18 cellular contexts compared by ENCODE assay signal in the genomic region with DNA sequence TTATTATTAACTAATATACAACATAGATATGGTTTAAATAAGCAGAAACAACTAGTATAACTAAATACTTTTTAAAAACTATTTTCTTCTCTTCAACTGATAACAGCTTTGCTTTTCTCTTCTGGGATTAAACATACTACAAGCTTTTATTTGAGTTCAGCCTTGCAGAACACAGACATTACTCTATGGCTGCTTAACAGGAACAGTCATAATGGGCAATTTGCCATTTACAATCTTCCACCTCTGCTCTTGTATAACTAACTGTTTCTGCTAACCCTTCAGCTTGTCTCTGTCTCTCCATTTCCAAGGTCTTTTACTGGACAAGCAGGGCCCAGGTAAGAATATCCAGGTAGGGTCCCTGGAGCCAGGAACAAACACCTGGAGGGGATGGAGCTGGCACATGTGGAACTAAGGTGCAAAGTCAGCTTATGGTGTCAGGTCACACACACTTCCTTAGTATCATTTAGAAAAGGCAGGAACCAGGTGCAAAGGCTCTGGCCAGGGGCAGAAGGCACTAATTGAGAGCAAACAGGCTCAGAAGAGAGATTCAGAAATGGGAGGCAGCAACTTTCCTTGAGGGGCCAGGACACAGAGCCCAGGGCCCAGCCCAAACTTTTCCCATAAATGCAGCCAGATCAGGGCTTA.
A peak's percentile ranks its signal among the peaks of the same experiment; 100 is the strongest.
DNase-seq lines count a peak whose midpoint lies in the region; ATAC-seq and TF ChIP-seq lines count a peak whose summit lies in the region.
"Had no signal": no experiment of that assay in that cellular context is flagged by ENCODE, and none has a peak within 500 bp of the region (broad histone marks: within the 10 kb centered on the region; RNA-seq: fewer than 3 reads in every experiment).

No MANE protein-coding gene starts in this region.

- H3K27me3 ChIP-seq in SK-N-SH (ENCODE audit: insufficient read depth): no peaks in the 10 kb centered on the region
- H3K27me3 ChIP-seq: brain microvascular endothelial cell had no signal

- peaks cover 19% of the 10 kb centered on the region for H3K9me3 Mint-ChIP-seq in activated CD4-positive, alpha-beta memory T cell treated with anti-CD3 and anti-CD28 coated beads for 36 hours

- no peaks in the 10 kb centered on the region for H3K4me1 Mint-ChIP-seq in activated CD4-positive, alpha-beta memory T cell treated with anti-CD3 and anti-CD28 coated beads for 36 hours (ENCODE audit: low read depth)
- H3K4me1 Mint-ChIP-seq: activated B cell treated with CpG ODN at 0.5 μM for 24 hours, natural killer cell had no signal

- no peak overlapping the region for H3K9ac ChIP-seq in SK-N-SH

- peaks cover 4% of the 10 kb centered on the region for H3K36me3 Mint-ChIP-seq in activated CD4-positive, alpha-beta memory T cell treated with anti-CD3 and anti-CD28 coated beads for 36 hours

- H3K27ac ChIP-seq in SK-N-SH (ENCODE audit: low read depth in 2 of 2, low read length in 1 of 2): peak overlapping the region in 1 of 2 experiments; percentile 43; a peak in 1 of 4 replicates
- H3K27ac ChIP-seq: brain microvascular endothelial cell had no signal

- in situ Hi-C loops in KBM-7 (cut with MboI; ENCODE audit: low pct_unique_long_range_greater_than_20kb, low sequenced_read_pairs): no loop called here

- H3K4me3 ChIP-seq in SK-N-SH (ENCODE audit: low read depth in 2 of 2, low read length in 1 of 2): no peak overlapping the region
- no peak overlapping the region for H3K4me3 ChIP-seq in epithelial cell of proximal tubule (ENCODE audit: low read depth, low read length)

- no peak overlapping the region for H2AFZ ChIP-seq in SK-N-SH (ENCODE audit: low read depth)

- intact Hi-C loops in activated CD4-positive, alpha-beta memory T cell treated with anti-CD3 and anti-CD28 coated beads for 36 hours (cut with micrococcal nuclease): no loop called here

- no peak for TF ChIP-seq RAD21 in SK-N-SH (IDR thresholded peaks at IDR 0.05; ENCODE audit: low read length)

- POLR2A ChIA-PET in SK-N-SH (lab: Yijun Ruan, JAX) (no interaction called here), GM10248 (lab: Yijun Ruan, JAX) (no interaction called here)
- POLR2A ChIA-PET in activated CD4-positive, alpha-beta memory T cell treated with anti-CD3 and anti-CD28 coated beads for 36 hours (lab: Charles Lee): no interaction called here

- H3K9me3 ChIP-seq in SK-N-SH: no peaks in the 10 kb centered on the region

- CTCF ChIA-PET in SK-N-SH (lab: Yijun Ruan, JAX) (interaction anchor here (0.6 to 8.3 kb wide), 6 partner anchors 9 to 52 kb away, joined by 3 to 108 read pairs (median 12); no protein-coding TSS in a partner anchor), GM10248 (lab: Yijun Ruan, JAX) (interaction anchor here (1.0 to 3.6 kb wide), 5 partner anchors 8 to 46 kb away, joined by 4 to 17 read pairs (median 5); no protein-coding TSS in a partner anchor)
- CTCF ChIA-PET in activated CD4-positive, alpha-beta memory T cell treated with anti-CD3 and anti-CD28 coated beads for 36 hours (lab: Charles Lee): interaction anchor here (1.1 kb wide), 1 partner anchor 46 kb away, joined by 4 read pairs; no protein-coding TSS in a partner anchor

- no peaks in the 10 kb centered on the region for H3F3A ChIP-seq in SK-N-SH (replicated peaks; ENCODE audit: insufficient read depth)

- no peaks in the 10 kb centered on the region for H3K79me2 ChIP-seq in SK-N-SH (ENCODE audit: insufficient read depth)

- TF ChIP-seq CTCF in SK-N-SH (IDR thresholded peaks at IDR 0.05) (no peak), epithelial cell of proximal tubule (conservative IDR thresholded peaks at IDR 0.05; ENCODE audit: low read depth, low read length) (no peak), GM10248 (IDR thresholded peaks at IDR 0.05; ENCODE audit: control extremely low read depth, extremely low read depth, low read depth, missing control alignments) (no peak)

- H3K9me2 ChIP-seq in SK-N-SH: no peaks in the 10 kb centered on the region

- H3K36me3 ChIP-seq in SK-N-SH (replicated peaks in 1 of 2; ENCODE audit: control insufficient read depth in 1 of 2, insufficient read depth in 2 of 2, low read length in 1 of 2): no peaks in the 10 kb centered on the region
- H3K36me3 ChIP-seq: brain microvascular endothelial cell had no signal

- no peak for TF ChIP-seq EP300 in SK-N-SH (IDR thresholded peaks at IDR 0.05; ENCODE audit: borderline replicate concordance in 1 of 2, low read depth in 1 of 2, low read length in 1 of 2)

- H3K27me3 Mint-ChIP-seq in activated CD4-positive, alpha-beta memory T cell treated with anti-CD3 and anti-CD28 coated beads for 36 hours: no peaks in the 10 kb centered on the region

- peaks cover 0 to 30% of the 10 kb centered on the region in 2 experiments; a peak in 2 of 4 replicates for H3K4me1 ChIP-seq in SK-N-SH (ENCODE audit: control insufficient read depth in 1 of 2, insufficient read depth in 2 of 2, low read depth in 1 of 2, low read length in 1 of 2)

- peak; percentile 26; the same call in 1 of the 3 replicates for ATAC-seq in SK-N-SH treated with all-trans-retinoic acid at 6 μM for 48 hours
- ATAC-seq: natural killer cell had no signal

- H3K4me3 Mint-ChIP-seq in activated CD4-positive, alpha-beta memory T cell treated with anti-CD3 and anti-CD28 coated beads for 36 hours: no peak overlapping the region
- H3K4me3 Mint-ChIP-seq: activated B cell treated with CpG ODN at 0.5 μM for 24 hours, natural killer cell had no signal

- no peak overlapping the region for H3K4me2 ChIP-seq in SK-N-SH

- H4K20me1 ChIP-seq in SK-N-SH (ENCODE audit: insufficient read depth): no peaks in the 10 kb centered on the region

- no peak for DNase-seq in SK-N-SH
- DNase-seq in NCI-H2196 treated with DMSO at 0.1 percent for 48 hours (lab: John Stamatoyannopoulos, UW; ENCODE audit: unreplicated experiment): peak; percentile 70
- DNase-seq in epithelial cell of proximal tubule (ENCODE audit: low read depth): peak; percentile 69
- no peak for DNase-seq in activated CD4-positive, alpha-beta memory T cell treated with anti-CD3 and anti-CD28 coated beads for 36 hours
- DNase-seq in KBM-7: no peak
- DNase-seq in GM10248 (ENCODE audit: extremely low spot score): no peak
- no peak for DNase-seq in HUDEP-2 (lab: John Stamatoyannopoulos, UW; ENCODE audit: unreplicated experiment in 76 of 76)
- DNase-seq: activated B cell treated with CpG ODN at 0.5 μM for 24 hours; activated naive CD4-positive, alpha-beta T cell; brain microvascular endothelial cell; effector CD4-positive, alpha-beta T cell; foreskin melanocyte; mammary epithelial cell; natural killer cell; NCI-H524 treated with DMSO at 0.1 percent for 48 hours; retina; stimulated activated CD4-positive, alpha-beta T cell treated with anti-CD3 and anti-CD28 coated beads, Interleukin-1b, Interleukin-23, amount 100 ng/mL, for 48 hours had no signal

- H3K27ac Mint-ChIP-seq in activated CD4-positive, alpha-beta memory T cell treated with anti-CD3 and anti-CD28 coated beads for 36 hours: no peak overlapping the region
- H3K27ac Mint-ChIP-seq: activated B cell treated with CpG ODN at 0.5 μM for 24 hours, natural killer cell had no signal

TF ChIP-seq in SK-N-SH treated with all-trans-retinoic acid at 6 μM for 48 hours, 23 proteins besides CTCF, POLR2A, EP300 and RAD21 (continues in another document):
- TF ChIP-seq CSDC2 (CRISPR knock-in tag; IDR thresholded peaks at IDR 0.05): no peak
- no peak for TF ChIP-seq TCF4 (CRISPR knock-in tag; IDR thresholded peaks at IDR 0.05; ENCODE audit: borderline replicate concordance)
- TF ChIP-seq, protein P1, sequence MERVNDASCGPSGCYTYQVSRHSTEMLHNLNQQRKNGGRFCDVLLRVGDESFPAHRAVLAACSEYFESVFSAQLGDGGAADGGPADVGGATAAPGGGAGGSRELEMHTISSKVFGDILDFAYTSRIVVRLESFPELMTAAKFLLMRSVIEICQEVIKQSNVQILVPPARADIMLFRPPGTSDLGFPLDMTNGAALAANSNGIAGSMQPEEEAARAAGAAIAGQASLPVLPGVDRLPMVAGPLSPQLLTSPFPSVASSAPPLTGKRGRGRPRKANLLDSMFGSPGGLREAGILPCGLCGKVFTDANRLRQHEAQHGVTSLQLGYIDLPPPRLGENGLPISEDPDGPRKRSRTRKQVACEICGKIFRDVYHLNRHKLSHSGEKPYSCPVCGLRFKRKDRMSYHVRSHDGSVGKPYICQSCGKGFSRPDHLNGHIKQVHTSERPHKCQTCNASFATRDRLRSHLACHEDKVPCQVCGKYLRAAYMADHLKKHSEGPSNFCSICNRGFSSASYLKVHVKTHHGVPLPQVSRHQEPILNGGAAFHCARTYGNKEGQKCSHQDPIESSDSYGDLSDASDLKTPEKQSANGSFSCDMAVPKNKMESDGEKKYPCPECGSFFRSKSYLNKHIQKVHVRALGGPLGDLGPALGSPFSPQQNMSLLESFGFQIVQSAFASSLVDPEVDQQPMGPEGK (CRISPR knock-in tag; IDR thresholded peaks at IDR 0.05; ENCODE audit: borderline replicate concordance): no peak
- TF ChIP-seq ISL1 (CRISPR knock-in tag; IDR thresholded peaks at IDR 0.05): no peak
- TF ChIP-seq ZNF565 (CRISPR knock-in tag; conservative IDR thresholded peaks at IDR 0.05; ENCODE audit: low read depth): no peak
- no peak for TF ChIP-seq OSR1 (CRISPR knock-in tag; IDR thresholded peaks at IDR 0.05)
- TF ChIP-seq BACH2 (CRISPR knock-in tag; IDR thresholded peaks at IDR 0.05; ENCODE audit: borderline replicate concordance): no peak

TF ChIP-seq in SK-N-SH, 30 proteins besides CTCF, POLR2A, EP300 and RAD21:
- no peak for TF ChIP-seq MEF2A (IDR thresholded peaks at IDR 0.05; ENCODE audit: borderline replicate concordance, low read depth)
- TF ChIP-seq GABPA (IDR thresholded peaks at IDR 0.05; ENCODE audit: low read depth): no peak
- TF ChIP-seq, protein P2, sequence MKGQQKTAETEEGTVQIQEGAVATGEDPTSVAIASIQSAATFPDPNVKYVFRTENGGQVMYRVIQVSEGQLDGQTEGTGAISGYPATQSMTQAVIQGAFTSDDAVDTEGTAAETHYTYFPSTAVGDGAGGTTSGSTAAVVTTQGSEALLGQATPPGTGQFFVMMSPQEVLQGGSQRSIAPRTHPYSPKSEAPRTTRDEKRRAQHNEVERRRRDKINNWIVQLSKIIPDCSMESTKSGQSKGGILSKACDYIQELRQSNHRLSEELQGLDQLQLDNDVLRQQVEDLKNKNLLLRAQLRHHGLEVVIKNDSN (IDR thresholded peaks at IDR 0.05; ENCODE audit: borderline replicate concordance, low read depth): no peak

Comparison
In these comparisons a context has a peak if more than half of its experiments do, and no peak if none do; other contexts are left out.
1. DNase-seq: peak in NCI-H2196 treated with DMSO at 0.1 percent for 48 hours (single experiment) and epithelial cell of proximal tubule (single experiment); none in SK-N-SH (single experiment), activated CD4-positive, alpha-beta memory T cell treated with anti-CD3 and anti-CD28 coated beads for 36 hours (single experiment), KBM-7 (single experiment), GM10248 (single experiment) and HUDEP-2 (0 of 76).